ENCODE assay signal across 17 cellular contexts in genomic region chr6:98486052-98486451, GRCh38.
"Had no signal": no experiment of that assay in that cellular context is flagged by ENCODE, and none has a peak within 500 bp of the region (broad histone marks: within the 10 kb centered on the region; RNA-seq: fewer than 3 reads in every experiment).

No MANE protein-coding gene starts in this region.

- H3K4me3 ChIP-seq: ascending aorta, dorsolateral prefrontal cortex, esophagus squamous epithelium, left lung, pancreas, right atrium auricular region, skin epidermis, thyroid gland, vagina had no signal

- H3K4me1 Mint-ChIP-seq: activated naive CD8-positive, alpha-beta T cell treated with anti-CD3 and anti-CD28 coated beads, Interleukin-2, amount 50 U/mL, for 24 hours; memory B cell had no signal

- DNase-seq: activated CD4-positive, alpha-beta T cell treated with anti-CD3 and anti-CD28 coated beads for 48 hours; activated CD8-positive, alpha-beta memory T cell treated with anti-CD3 and anti-CD28 coated beads, Interleukin-2, amount 50 U/mL, for 48 hours; activated CD8-positive, alpha-beta T cell treated with anti-CD3 and anti-CD28 coated beads, Interleukin-2, amount 10 ng/mL, durations not matched to agents 7 days and 5 days; activated naive CD4-positive, alpha-beta T cell treated with Interleukin-2 at 50 U/mL for 16 hours; activated naive CD8-positive, alpha-beta T cell treated with anti-CD3 and anti-CD28 coated beads, Interleukin-2, amount 50 U/mL, for 24 hours; esophagus squamous epithelium; foreskin fibroblast; islet precursor cell; left lung; pancreas; thyroid gland had no signal

- H3K36me3 Mint-ChIP-seq: memory B cell had no signal

- H3K9me3 Mint-ChIP-seq: activated naive CD8-positive, alpha-beta T cell treated with anti-CD3 and anti-CD28 coated beads, Interleukin-2, amount 50 U/mL, for 24 hours had no signal

- H3K27ac ChIP-seq: ascending aorta, dorsolateral prefrontal cortex, esophagus squamous epithelium, left lung, pancreas, right atrium auricular region, skin epidermis, thyroid gland, vagina had no signal

- H3K27me3 ChIP-seq: ascending aorta, dorsolateral prefrontal cortex, esophagus squamous epithelium, left lung, right atrium auricular region, thyroid gland, vagina had no signal

- H3K36me3 ChIP-seq: ascending aorta, esophagus squamous epithelium, left lung, pancreas, right atrium auricular region, thyroid gland, vagina had no signal

- H3K27me3 Mint-ChIP-seq: activated naive CD8-positive, alpha-beta T cell treated with anti-CD3 and anti-CD28 coated beads, Interleukin-2, amount 50 U/mL, for 24 hours; memory B cell had no signal

- H3K9me3 ChIP-seq: ascending aorta, esophagus squamous epithelium, left lung, pancreas, right atrium auricular region, thyroid gland, vagina had no signal

- H3K27ac Mint-ChIP-seq: activated CD8-positive, alpha-beta T cell treated with anti-CD3 and anti-CD28 coated beads, Interleukin-2, amount 10 ng/mL, durations not matched to agents 7 days and 5 days; activated naive CD8-positive, alpha-beta T cell treated with anti-CD3 and anti-CD28 coated beads, Interleukin-2, amount 50 U/mL, for 24 hours; memory B cell had no signal

- H3K4me1 ChIP-seq: ascending aorta, esophagus squamous epithelium, left lung, pancreas, right atrium auricular region, thyroid gland, vagina had no signal

- H3K4me3 Mint-ChIP-seq: activated CD8-positive, alpha-beta T cell treated with anti-CD3 and anti-CD28 coated beads, Interleukin-2, amount 10 ng/mL, durations not matched to agents 7 days and 5 days; activated naive CD8-positive, alpha-beta T cell treated with anti-CD3 and anti-CD28 coated beads, Interleukin-2, amount 50 U/mL, for 24 hours; memory B cell had no signal

- ATAC-seq: activated CD8-positive, alpha-beta T cell treated with anti-CD3 and anti-CD28 coated beads, Interleukin-2, amount 10 ng/mL, durations not matched to agents 7 days and 5 days; activated naive CD8-positive, alpha-beta T cell treated with anti-CD3 and anti-CD28 coated beads, Interleukin-2, amount 50 U/mL, for 24 hours; left lung; pancreas had no signal
